26 cellular contexts compared by ENCODE assay signal in genomic region chr18:28626757-28627156, GRCh38.
"Had no signal": no experiment of that assay in that cellular context is flagged by ENCODE, and none has a peak within 500 bp of the region (broad histone marks: within the 10 kb centered on the region; RNA-seq: fewer than 3 reads in every experiment).

No MANE protein-coding gene starts in this region.

- H3K27me3 ChIP-seq: brain microvascular endothelial cell, cardiac muscle cell had no signal

- H3K36me3 ChIP-seq: brain microvascular endothelial cell, cardiac muscle cell, WERI-Rb-1 had no signal

- H3K4me3 Mint-ChIP-seq: activated CD4-positive, alpha-beta T cell treated with anti-CD3 and anti-CD28 coated beads for 36 hours; activated CD8-positive, alpha-beta T cell treated with anti-CD3 and anti-CD28 coated beads for 36 hours; activated naive CD4-positive, alpha-beta T cell treated with anti-CD3 and anti-CD28 coated beads, Interleukin-2, amount 10 ng/mL, durations not matched to agents 7 days and 5 days; activated naive CD8-positive, alpha-beta T cell treated with anti-CD3 and anti-CD28 coated beads for 36 hours; activated T-cell treated with anti-CD3 and anti-CD28 coated beads, Interleukin-2, amount 50 U/mL, for 72 hours had no signal

- DNase-seq: activated CD4-positive, alpha-beta T cell treated with anti-CD3 and anti-CD28 coated beads for 36 hours; activated CD8-positive, alpha-beta memory T cell treated with anti-CD3 and anti-CD28 coated beads, Interleukin-2, amount 50 U/mL, for 4 hours; activated CD8-positive, alpha-beta T cell treated with anti-CD3 and anti-CD28 coated beads for 36 hours; activated gamma-delta T cell treated with Interleukin-2 at 50 U/mL for 16 hours; activated naive CD4-positive, alpha-beta T cell treated with anti-CD3 and anti-CD28 coated beads, Interleukin-2, amount 10 ng/mL, durations not matched to agents 7 days and 5 days; activated naive CD8-positive, alpha-beta T cell treated with anti-CD3 and anti-CD28 coated beads for 36 hours; activated T-cell treated with anti-CD3 and anti-CD28 coated beads, Interleukin-2, amount 50 U/mL, for 72 hours; brain microvascular endothelial cell; KG1; NCI-H1048; NCI-H146; NCI-H187 treated with DMSO at 0.1 percent for 48 hours; NCI-H2081 treated with DMSO at 0.1 percent for 48 hours; NCI-H2171 treated with DMSO at 0.1 percent for 48 hours; NCI-H345; NCI-H510A; NCI-H526 treated with DMSO at 0.1 percent for 48 hours; NCI-H82; RPMI8226; T-helper 1 cell; WERI-Rb-1 had no signal

- H3K36me3 Mint-ChIP-seq: activated naive CD4-positive, alpha-beta T cell treated with anti-CD3 and anti-CD28 coated beads, Interleukin-2, amount 10 ng/mL, durations not matched to agents 7 days and 5 days; activated naive CD8-positive, alpha-beta T cell treated with anti-CD3 and anti-CD28 coated beads for 36 hours had no signal

- H3K4me3 ChIP-seq: cardiac muscle cell, SK-N-MC had no signal

- ATAC-seq: activated CD4-positive, alpha-beta T cell treated with anti-CD3 and anti-CD28 coated beads for 36 hours; activated CD8-positive, alpha-beta T cell treated with anti-CD3 and anti-CD28 coated beads for 36 hours; activated T-cell treated with anti-CD3 and anti-CD28 coated beads, Interleukin-2, amount 50 U/mL, for 72 hours; Panc1; Right ventricle myocardium inferior had no signal

- H3K4me1 Mint-ChIP-seq: activated CD4-positive, alpha-beta T cell treated with anti-CD3 and anti-CD28 coated beads for 36 hours; activated naive CD4-positive, alpha-beta T cell treated with anti-CD3 and anti-CD28 coated beads, Interleukin-2, amount 10 ng/mL, durations not matched to agents 7 days and 5 days; activated naive CD8-positive, alpha-beta T cell treated with anti-CD3 and anti-CD28 coated beads for 36 hours had no signal

- H3K27ac ChIP-seq: brain microvascular endothelial cell, cardiac muscle cell, SK-N-MC, WERI-Rb-1 had no signal

- H3K27ac Mint-ChIP-seq: activated CD4-positive, alpha-beta T cell treated with anti-CD3 and anti-CD28 coated beads for 36 hours; activated CD8-positive, alpha-beta T cell treated with anti-CD3 and anti-CD28 coated beads for 36 hours; activated naive CD4-positive, alpha-beta T cell treated with anti-CD3 and anti-CD28 coated beads, Interleukin-2, amount 10 ng/mL, durations not matched to agents 7 days and 5 days; activated naive CD8-positive, alpha-beta T cell treated with anti-CD3 and anti-CD28 coated beads for 36 hours; activated T-cell treated with anti-CD3 and anti-CD28 coated beads, Interleukin-2, amount 50 U/mL, for 72 hours; activated T-helper 2 cell treated with anti-CD3 and anti-CD28 coated beads, Interferon-gamma antibody, Interleukin-2, Interleukin-4, amounts not matched to agents 10 μg/mL and 5 μg/mL and 100 μg/mL, durations not matched to agents 14 hours and 24 hours and 36 hours had no signal

- H3K27me3 Mint-ChIP-seq: activated CD4-positive, alpha-beta T cell treated with anti-CD3 and anti-CD28 coated beads for 36 hours; activated CD8-positive, alpha-beta T cell treated with anti-CD3 and anti-CD28 coated beads for 36 hours; activated naive CD4-positive, alpha-beta T cell treated with anti-CD3 and anti-CD28 coated beads, Interleukin-2, amount 10 ng/mL, durations not matched to agents 7 days and 5 days; activated naive CD8-positive, alpha-beta T cell treated with anti-CD3 and anti-CD28 coated beads for 36 hours had no signal
